10 cellular contexts compared by ENCODE assay signal in genomic region chr4:184688447-184688846, GRCh38. TPM values are rescaled to one million over a fixed set of nuclear protein-coding genes. Genes with fewer than 3 reads are reported as not detected.
DNase-seq lines count a peak whose midpoint lies in the region; ATAC-seq and TF ChIP-seq lines count a peak whose summit lies in the region.
"Had no signal": no experiment of that assay in that cellular context is flagged by ENCODE, and none has a peak within 500 bp of the region (broad histone marks: within the 10 kb centered on the region; RNA-seq: fewer than 3 reads in every experiment).

No MANE protein-coding gene starts in this region.

- H3K4me1 ChIP-seq in HUES64 (ENCODE audit: insufficient read depth, low read length) (peaks cover 12% of the 10 kb centered on the region; the same call in 1 of the 2 replicates), left lung (peaks cover 0 to 13% of the 10 kb centered on the region in 2 donors), BE2C (no peaks in the 10 kb centered on the region)
- H3K4me1 ChIP-seq: testis had no signal

- in situ Hi-C loops in Caki2 (cut with HindIII; ENCODE audit: low pct_unique_long_range_greater_than_20kb, low sequenced_read_pairs), result no loop called here

- H3K36me3 Mint-ChIP-seq in natural killer cell, result no peaks in the 10 kb centered on the region

- no peak overlapping the region for H3K27ac Mint-ChIP-seq in natural killer cell

- DNase-seq in Caki2 (ENCODE audit: low read depth) (peak; percentile 55), brain pericyte (ENCODE audit: low read depth, low spot score) (peak; percentile 24), left lung (no peak), natural killer cell (no peak), BE2C (no peak)
- DNase-seq: testis had no signal

- intact Hi-C loops in left lung (cut with DNase I), result no loop called here
- intact Hi-C loops in natural killer cell (cut with micrococcal nuclease), result no loop called here

- H3K4me3 Mint-ChIP-seq in natural killer cell, result no peak overlapping the region

- no peaks in the 10 kb centered on the region for H3K27me3 Mint-ChIP-seq in natural killer cell (ENCODE audit: low read depth in 2 of 2)

- H3K36me3 ChIP-seq in HUES64 (ENCODE audit: insufficient read depth, low read length) (peaks cover 10% of the 10 kb centered on the region), left lung (peaks cover 0 to 13% of the 10 kb centered on the region in 2 donors), BE2C (no peaks in the 10 kb centered on the region; the same call in 1 of the 2 replicates)

- H3K9me3 Mint-ChIP-seq in natural killer cell, result no peaks in the 10 kb centered on the region

- H3K9me3 ChIP-seq in HUES64 (ENCODE audit: insufficient read depth, low read depth, low read length) (no peaks in the 10 kb centered on the region), left lung (no peaks in the 10 kb centered on the region), BE2C (no peaks in the 10 kb centered on the region)
- H3K9me3 ChIP-seq: testis had no signal

- no peak for TF ChIP-seq CTCF in left lung (IDR thresholded peaks at IDR 0.05)
- TF ChIP-seq CTCF in natural killer cell (IDR thresholded peaks at IDR 0.05), result no peak
- no peak for TF ChIP-seq CTCF in BE2C (IDR thresholded peaks at IDR 0.05; ENCODE audit: low read depth, low read length)

- H3K27me3 ChIP-seq in HUES64 (ENCODE audit: insufficient read depth, low read length) (no peaks in the 10 kb centered on the region), left lung (no peaks in the 10 kb centered on the region), BE2C (no peaks in the 10 kb centered on the region)
- H3K27me3 ChIP-seq: cardiac muscle cell, testis had no signal

- H3K4me1 Mint-ChIP-seq in natural killer cell, result peaks cover 13% of the 10 kb centered on the region in 2 donors

- peak overlapping the region; percentile 68 for H3K27ac ChIP-seq in HUES64 (ENCODE audit: low read depth, low read length)
- H3K27ac ChIP-seq in left lung, result no peak overlapping the region
- H3K27ac ChIP-seq: cardiac muscle cell, testis had no signal

- 0 out of 2 replicates have a peak overlapping the region, but pooled peaks have one; percentile 5 for H3K9ac ChIP-seq in HUES64 (ENCODE audit: low read depth, low read length)

- peak; percentile 47 for ATAC-seq in left lung
- ATAC-seq in natural killer cell, result no peak
- no peak for ATAC-seq in GM18867 (IDR thresholded peaks at IDR 0.05; ENCODE audit: unreplicated experiment)
- no peak for ATAC-seq in GM18858 (IDR thresholded peaks at IDR 0.05; ENCODE audit: unreplicated experiment)

- 19% methylated on average over 11 of the region's 11 CpGs for WGBS in HUES64

- H3K4me3 ChIP-seq in HUES64 (ENCODE audit: low read length), result no peak overlapping the region
- H3K4me3 ChIP-seq in left lung, result no peak overlapping the region
- H3K4me3 ChIP-seq in BE2C (ENCODE audit: low read depth, low read length), result no peak overlapping the region
- H3K4me3 ChIP-seq: cardiac muscle cell, testis had no signal

RNA-seq across cellular contexts. Expression of gene PRIMPOL, which starts 38.9 kb away (rescaled TPM):
- 15.9 and 30.4 TPM in 2 replicates for total RNA-seq in Caki2 (2014; rRNA removed; shearing (Covaris generic); ENCODE audit: low replicate concordance)
- polyA plus RNA-seq in HUES64 (2013, experiment 1 of 2), result 6.8 TPM
- polyA plus RNA-seq in HUES64 (2013, experiment 2 of 2), result 10.7 TPM
- total RNA-seq in left lung, result 10 to 100 TPM; 11.8 to 15.8 TPM
- 10 to 100 TPM; 13.2 to 17.9 (median 16.9) TPM for total RNA-seq in natural killer cell
- polyA plus RNA-seq in BE2C (2012; ENCODE audit: insufficient read depth, insufficient read length, low read depth), result 2.6 TPM

RNA-seq across cellular contexts. Expression of gene CASP3, which starts 39.2 kb away (rescaled TPM):
- total RNA-seq in Caki2 (2014; rRNA removed; shearing (Covaris generic); ENCODE audit: low replicate concordance), result 28.7 and 34.7 TPM in 2 replicates
- 72.4 TPM for polyA plus RNA-seq in HUES64 (2013, experiment 1 of 2)
- polyA plus RNA-seq in HUES64 (2013, experiment 2 of 2), result 65.6 TPM
- 10 to 100 TPM; 19.1 to 23.5 TPM for total RNA-seq in left lung
- total RNA-seq in natural killer cell, result 10 to 100 TPM; 20.9 to 35.1 (median 30.2) TPM
- 11.9 TPM for polyA plus RNA-seq in BE2C (2012; ENCODE audit: insufficient read depth, insufficient read length, low read depth)

RNA-seq across cellular contexts. Expression of gene CENPU, which starts 45.4 kb away (rescaled TPM):
- total RNA-seq in Caki2 (2014; rRNA removed; shearing (Covaris generic); ENCODE audit: low replicate concordance), result 60.4 and 71.5 TPM in 2 replicates
- 129 TPM for polyA plus RNA-seq in HUES64 (2013, experiment 1 of 2)
- 140 TPM for polyA plus RNA-seq in HUES64 (2013, experiment 2 of 2)
- total RNA-seq in left lung, result 10 to 100 TPM; 11.3 to 11.6 TPM
- 10 to 100 TPM in 2 of 3 donors, 1 to 10 TPM in 1; 6.5 to 12.1 (median 10.3) TPM for total RNA-seq in natural killer cell
- polyA plus RNA-seq in BE2C (2012; ENCODE audit: insufficient read depth, insufficient read length, low read depth), result 5.7 TPM

Comparison
In these comparisons a context has a peak if more than half of its experiments do, and no peak if none do; other contexts are left out.
1. DNase-seq: peak in Caki2 (single experiment) and brain pericyte (single experiment); none in left lung (0 of 2), natural killer cell (single experiment) and BE2C (single experiment).